9 cellular contexts compared by ENCODE assay signal in genomic region chr2:206154197-206154596, GRCh38. TPM values are rescaled to one million over a fixed set of nuclear protein-coding genes. Genes with fewer than 3 reads are reported as not detected.
DNase-seq lines count a peak whose midpoint lies in the region; ATAC-seq and TF ChIP-seq lines count a peak whose summit lies in the region.
"Had no signal": no experiment of that assay in that cellular context is flagged by ENCODE, and none has a peak within 500 bp of the region (broad histone marks: within the 10 kb centered on the region; RNA-seq: fewer than 3 reads in every experiment).

No MANE protein-coding gene starts in this region.

- peak; percentile 6 for DNase-seq in ELF-1 (ENCODE audit: low read depth, low spot score)
- DNase-seq in NCI-H460 (ENCODE audit: extremely low read depth, low read depth): peak; percentile 39
- DNase-seq in cardiac muscle cell (ENCODE audit: low read depth in 1 of 2, low spot score in 1 of 2): peak; percentile 8 to 10
- DNase-seq in activated naive CD8-positive, alpha-beta T cell treated with anti-CD3 and anti-CD28 coated beads for 36 hours: no peak
- DNase-seq in testis: no peak
- no peak for DNase-seq in NCI-H446 treated with DMSO at 0.1 percent for 48 hours (lab: John Stamatoyannopoulos, UW)
- no peak for DNase-seq in activated T-helper 2 cell treated with anti-CD3 and anti-CD28 coated beads, Interferon-gamma antibody, Interleukin-2, Interleukin-4, amounts not matched to agents 10 μg/mL and 5 μg/mL and 100 μg/mL, durations not matched to agents 14 hours and 24 hours and 36 hours (ENCODE audit: low spot score)

- peaks cover 31% of the 10 kb centered on the region for H3K36me3 Mint-ChIP-seq in activated naive CD8-positive, alpha-beta T cell treated with anti-CD3 and anti-CD28 coated beads for 36 hours
- peaks cover 47% of the 10 kb centered on the region for H3K36me3 Mint-ChIP-seq in activated T-helper 2 cell treated with anti-CD3 and anti-CD28 coated beads, Interferon-gamma antibody, Interleukin-2, Interleukin-4, amounts not matched to agents 10 μg/mL and 5 μg/mL and 100 μg/mL, durations not matched to agents 14 hours and 24 hours and 36 hours (ENCODE audit: low read depth)

- peak overlapping the region; percentile 41 for H3K27ac ChIP-seq in cardiac muscle cell
- H3K27ac ChIP-seq in testis: no peak overlapping the region

- H3K27me3 ChIP-seq in cardiac muscle cell: no peaks in the 10 kb centered on the region
- H3K27me3 ChIP-seq in testis: no peaks in the 10 kb centered on the region

- no peak for TF ChIP-seq POLR2A in testis (IDR thresholded peaks at IDR 0.05)

- no peaks in the 10 kb centered on the region for H3K9me3 ChIP-seq in cardiac muscle cell (ENCODE audit: low read depth)
- H3K9me3 ChIP-seq in testis: no peaks in the 10 kb centered on the region

- H3K4me3 Mint-ChIP-seq in activated naive CD8-positive, alpha-beta T cell treated with anti-CD3 and anti-CD28 coated beads for 36 hours: no peak overlapping the region
- H3K4me3 Mint-ChIP-seq in activated T-helper 2 cell treated with anti-CD3 and anti-CD28 coated beads, Interferon-gamma antibody, Interleukin-2, Interleukin-4, amounts not matched to agents 10 μg/mL and 5 μg/mL and 100 μg/mL, durations not matched to agents 14 hours and 24 hours and 36 hours (ENCODE audit: low read depth): no peak overlapping the region
- H3K4me3 Mint-ChIP-seq: activated T-helper 1 cell treated with anti-CD3 and anti-CD28 coated beads, Interleukin-12 subunit alpha, Interleukin-12 subunit beta, Interleukin-2, Interleukin-4 antibody, amounts not matched to agents 30 ng/mL and 10 ng/mL and 1 ng/mL, durations not matched to agents 14 hours and 24 hours and 36 hours had no signal

- H3K36me3 ChIP-seq in cardiac muscle cell (peaks cover 25% of the 10 kb centered on the region), testis (ENCODE audit: low read depth, missing control alignments) (no peaks in the 10 kb centered on the region)

- H3K9me3 Mint-ChIP-seq in activated naive CD8-positive, alpha-beta T cell treated with anti-CD3 and anti-CD28 coated beads for 36 hours: no peaks in the 10 kb centered on the region
- no peaks in the 10 kb centered on the region for H3K9me3 Mint-ChIP-seq in activated T-helper 2 cell treated with anti-CD3 and anti-CD28 coated beads, Interferon-gamma antibody, Interleukin-2, Interleukin-4, amounts not matched to agents 10 μg/mL and 5 μg/mL and 100 μg/mL, durations not matched to agents 14 hours and 24 hours and 36 hours
- H3K9me3 Mint-ChIP-seq: activated T-helper 1 cell treated with anti-CD3 and anti-CD28 coated beads, Interleukin-12 subunit alpha, Interleukin-12 subunit beta, Interleukin-2, Interleukin-4 antibody, amounts not matched to agents 30 ng/mL and 10 ng/mL and 1 ng/mL, durations not matched to agents 14 hours and 24 hours and 36 hours had no signal

- H3K4me1 Mint-ChIP-seq in activated naive CD8-positive, alpha-beta T cell treated with anti-CD3 and anti-CD28 coated beads for 36 hours: peaks cover 19% of the 10 kb centered on the region
- H3K4me1 Mint-ChIP-seq in activated T-helper 2 cell treated with anti-CD3 and anti-CD28 coated beads, Interferon-gamma antibody, Interleukin-2, Interleukin-4, amounts not matched to agents 10 μg/mL and 5 μg/mL and 100 μg/mL, durations not matched to agents 14 hours and 24 hours and 36 hours (ENCODE audit: low read depth): peaks cover 20% of the 10 kb centered on the region

- H3K27me3 Mint-ChIP-seq in activated naive CD8-positive, alpha-beta T cell treated with anti-CD3 and anti-CD28 coated beads for 36 hours: no peaks in the 10 kb centered on the region
- no peaks in the 10 kb centered on the region for H3K27me3 Mint-ChIP-seq in activated T-helper 2 cell treated with anti-CD3 and anti-CD28 coated beads, Interferon-gamma antibody, Interleukin-2, Interleukin-4, amounts not matched to agents 10 μg/mL and 5 μg/mL and 100 μg/mL, durations not matched to agents 14 hours and 24 hours and 36 hours (ENCODE audit: low read depth)

- H3K27ac Mint-ChIP-seq in activated naive CD8-positive, alpha-beta T cell treated with anti-CD3 and anti-CD28 coated beads for 36 hours: no peak overlapping the region
- no peak overlapping the region for H3K27ac Mint-ChIP-seq in activated T-helper 2 cell treated with anti-CD3 and anti-CD28 coated beads, Interferon-gamma antibody, Interleukin-2, Interleukin-4, amounts not matched to agents 10 μg/mL and 5 μg/mL and 100 μg/mL, durations not matched to agents 14 hours and 24 hours and 36 hours
- H3K27ac Mint-ChIP-seq: activated T-helper 1 cell treated with anti-CD3 and anti-CD28 coated beads, Interleukin-12 subunit alpha, Interleukin-12 subunit beta, Interleukin-2, Interleukin-4 antibody, amounts not matched to agents 30 ng/mL and 10 ng/mL and 1 ng/mL, durations not matched to agents 14 hours and 24 hours and 36 hours had no signal

- H3K4me1 ChIP-seq in cardiac muscle cell (ENCODE audit: low read depth) (peaks cover 3% of the 10 kb centered on the region), testis (no peaks in the 10 kb centered on the region)

- intact Hi-C loops in testis (cut with DNase I; ENCODE audit: low total_unique reads): no loop called here
- intact Hi-C loops in activated T-helper 2 cell treated with anti-CD3 and anti-CD28 coated beads, Interferon-gamma antibody, Interleukin-2, Interleukin-4, amounts not matched to agents 10 μg/mL and 5 μg/mL and 100 μg/mL, durations not matched to agents 14 hours and 24 hours and 36 hours (cut with micrococcal nuclease): loop anchor here (10.0 kb wide), 1 partner anchor 1371 kb away; the partner anchor contains the start of gene CREB1

- H3K4me3 ChIP-seq in cardiac muscle cell (no peak overlapping the region), testis (no peak overlapping the region)

- WGBS in testis, 2 donors: 87 to 90% methylated on average over 3 of the region's 3 CpGs

- TF ChIP-seq CTCF in cardiac muscle cell (IDR thresholded peaks at IDR 0.05; ENCODE audit: low read depth, low read length) (no peak), testis (IDR thresholded peaks at IDR 0.05) (peak in 1 of 3 experiments; percentile 8)

- ATAC-seq in GM21786 (IDR thresholded peaks at IDR 0.05; ENCODE audit: unreplicated experiment): peak; percentile 70

RNA-seq across cellular contexts. Expression of gene NDUFS1, which starts 5.0 kb away (rescaled TPM):
- 194 and 203 TPM in 2 replicates for total RNA-seq in NCI-H460 (2014; rRNA removed; shearing (Covaris generic))
- polyA plus RNA-seq in NCI-H460 (2014; cell fraction: nucleus; rRNA removed): 145 and 185 TPM in 2 replicates
- total RNA-seq in cardiac muscle cell (145 and 191 TPM in 2 replicates), testis (10 to 100 TPM; 73.1 to 86.8 TPM)
- polyA plus RNA-seq in cardiac muscle cell (86.8 and 113 TPM in 2 replicates), testis (ENCODE audit: insufficient read depth, low read depth, low replicate concordance) (75.8 TPM)
- total RNA-seq in activated naive CD8-positive, alpha-beta T cell treated with anti-CD3 and anti-CD28 coated beads for 36 hours: 100 to 1,000 TPM in 1 of 2 experiments, 10 to 100 TPM in 1; 95.5 to 102 TPM
- 80.7 and 84.3 TPM in 2 replicates for total RNA-seq in activated T-helper 2 cell treated with anti-CD3 and anti-CD28 coated beads, Interferon-gamma antibody, Interleukin-2, Interleukin-4, amounts not matched to agents 10 μg/mL and 5 μg/mL and 100 μg/mL, durations not matched to agents 14 hours and 24 hours and 36 hours

RNA-seq across cellular contexts. Expression of gene EEF1B2, which starts 5.5 kb away (rescaled TPM):
- 1,212 and 1,353 TPM in 2 replicates for total RNA-seq in NCI-H460 (2014; rRNA removed; shearing (Covaris generic))
- polyA plus RNA-seq in NCI-H460 (2014; cell fraction: nucleus; rRNA removed): 1,161 and 1,782 TPM in 2 replicates
- total RNA-seq in cardiac muscle cell: 390 and 474 TPM in 2 replicates
- polyA plus RNA-seq in cardiac muscle cell: 337 and 414 TPM in 2 replicates
- total RNA-seq in activated naive CD8-positive, alpha-beta T cell treated with anti-CD3 and anti-CD28 coated beads for 36 hours: 1,000 to 10,000 TPM; 1,128 to 1,176 TPM
- total RNA-seq in testis: 100 to 1,000 TPM; 144 to 285 TPM
- 448 TPM for polyA plus RNA-seq in testis (ENCODE audit: insufficient read depth, low read depth, low replicate concordance)
- total RNA-seq in activated T-helper 2 cell treated with anti-CD3 and anti-CD28 coated beads, Interferon-gamma antibody, Interleukin-2, Interleukin-4, amounts not matched to agents 10 μg/mL and 5 μg/mL and 100 μg/mL, durations not matched to agents 14 hours and 24 hours and 36 hours: 719 and 724 TPM in 2 replicates

Comparison
In these comparisons a context has a peak if more than half of its experiments do, and no peak if none do; other contexts are left out.
1. DNase-seq: peak in ELF-1 (single experiment), NCI-H460 (single experiment) and cardiac muscle cell (2 of 2); none in activated naive CD8-positive, alpha-beta T cell treated with anti-CD3 and anti-CD28 coated beads for 36 hours (single experiment), testis (single experiment), NCI-H446 treated with DMSO at 0.1 percent for 48 hours (single experiment) and activated T-helper 2 cell treated with anti-CD3 and anti-CD28 coated beads, Interferon-gamma antibody, Interleukin-2, Interleukin-4, amounts not matched to agents 10 μg/mL and 5 μg/mL and 100 μg/mL, durations not matched to agents 14 hours and 24 hours and 36 hours (single experiment).